Comparison of ENCODE assay signal across 38 cellular contexts in genomic region chr16:67341250-67341649, GRCh38. TPM values are rescaled to one million over a fixed set of nuclear protein-coding genes. Genes with fewer than 3 reads are reported as not detected.
"Had no signal": no experiment of that assay in that cellular context is flagged by ENCODE, and none has a peak within 500 bp of the region (broad histone marks: within the 10 kb centered on the region; RNA-seq: fewer than 3 reads in every experiment).

No MANE protein-coding gene starts in this region.

- FAIRE-seq: astrocyte, bronchial epithelial cell had no signal

- H3K9me3 ChIP-seq: adrenal gland, ascending aorta, body of pancreas, breast epithelium had no signal

- H3K4me3 ChIP-seq: adrenal gland, ascending aorta, body of pancreas, breast epithelium, cardiac muscle cell had no signal

- DNase-seq: activated effector memory CD4-positive, alpha-beta T cell treated with anti-CD3 and anti-CD28 coated beads, Interleukin-2, amount 50 U/mL, for 16 hours; activated effector memory CD4-positive, alpha-beta T cell treated with Interleukin-2 at 50 U/mL for 16 hours; activated gamma-delta T cell; activated gamma-delta T cell treated with Interleukin-2 at 50 U/mL for 16 hours; activated naive CD4-positive, alpha-beta T cell; activated naive CD4-positive, alpha-beta T cell treated with anti-CD3 and anti-CD28 coated beads for 36 hours; activated naive CD4-positive, alpha-beta T cell treated with anti-CD3 and anti-CD28 coated beads, Interleukin-2, amount 10 ng/mL, durations not matched to agents 7 days and 5 days; activated naive CD4-positive, alpha-beta T cell treated with anti-CD3 and anti-CD28 coated beads, Interleukin-2, amount 50 U/mL, for 16 hours; activated naive CD4-positive, alpha-beta T cell treated with Interleukin-2 at 50 U/mL for 16 hours; activated naive CD8-positive, alpha-beta T cell treated with anti-CD3 and anti-CD28 coated beads for 36 hours; activated naive CD8-positive, alpha-beta T cell treated with anti-CD3 and anti-CD28 coated beads, Interleukin-2, amount 10 ng/mL, durations not matched to agents 7 days and 5 days; activated naive CD8-positive, alpha-beta T cell treated with anti-CD3 and anti-CD28 coated beads, Interleukin-2, amount 50 U/mL, for 24 hours; activated T-cell treated with anti-CD3 and anti-CD28 coated beads, Interleukin-2, amount 50 U/mL, for 1 hour; activated T-cell treated with anti-CD3 and anti-CD28 coated beads, Interleukin-2, amount 50 U/mL, for 24 hours; activated T-cell treated with anti-CD3 and anti-CD28 coated beads, Interleukin-2, amount 50 U/mL, for 4 hours; activated T-cell treated with anti-CD3 and anti-CD28 coated beads, Interleukin-2, amount 50 U/mL, for 48 hours; activated T-cell treated with anti-CD3 and anti-CD28 coated beads, Interleukin-2, amount 50 U/mL, for 72 hours; adrenal gland; amniotic stem cell; amygdala; anterior cingulate cortex; aorta; body of pancreas; brain microvascular endothelial cell; caudate nucleus; central memory CD4-positive, alpha-beta T cell; cerebellar nuclear complex had no signal

- H3K27ac ChIP-seq: adrenal gland, ascending aorta, body of pancreas, brain microvascular endothelial cell, breast epithelium, cardiac muscle cell had no signal

- H3K27me3 ChIP-seq: adrenal gland, ascending aorta, body of pancreas, brain microvascular endothelial cell, breast epithelium, cardiac muscle cell had no signal

- H3K36me3 ChIP-seq: adrenal gland, ascending aorta, brain microvascular endothelial cell, breast epithelium, cardiac muscle cell had no signal

- H3K4me1 ChIP-seq: adrenal gland, ascending aorta, body of pancreas, breast epithelium had no signal

- ATAC-seq: activated naive CD4-positive, alpha-beta T cell treated with anti-CD3 and anti-CD28 coated beads, Interleukin-2, amount 50 U/mL, for 72 hours; activated naive CD8-positive, alpha-beta T cell treated with anti-CD3 and anti-CD28 coated beads, Interleukin-2, amount 50 U/mL, for 24 hours; activated T-cell treated with anti-CD3 and anti-CD28 coated beads, Interleukin-2, amount 50 U/mL, for 4 hours; activated T-cell treated with anti-CD3 and anti-CD28 coated beads, Interleukin-2, amount 50 U/mL, for 72 hours; activated T-helper 17 cell treated with anti-CD3 and anti-CD28 coated beads, Interleukin-2, amount 50 U/mL, for 72 hours; body of pancreas had no signal

RNA-seq across cellular contexts. Expression of gene LRRC36, which starts 14.6 kb away (rescaled TPM):
- total RNA-seq: activated T-cell treated with anti-CD3 and anti-CD28 coated beads, Interleukin-2, amount 50 U/mL, for 4 hours; ascending aorta; astrocyte; bronchial epithelial cell; cardiac septum had no signal
- polyA plus RNA-seq: aorta, cardiac muscle cell had no signal

RNA-seq across cellular contexts. Expression of gene KCTD19, which starts 14.7 kb away (rescaled TPM):
- total RNA-seq: ascending aorta, astrocyte, bronchial epithelial cell, cardiac septum, chondrocyte had no signal
- polyA plus RNA-seq: aorta, cardiac muscle cell had no signal

RNA-seq across cellular contexts. Expression of gene TPPP3, which starts 52.0 kb away (rescaled TPM):
- total RNA-seq: activated naive CD4-positive, alpha-beta T cell treated with anti-CD3 and anti-CD28 coated beads for 36 hours; activated naive CD4-positive, alpha-beta T cell treated with anti-CD3 and anti-CD28 coated beads, Interleukin-2, amount 50 U/mL, for 72 hours; activated naive CD8-positive, alpha-beta T cell treated with anti-CD3 and anti-CD28 coated beads for 36 hours; activated naive CD8-positive, alpha-beta T cell treated with anti-CD3 and anti-CD28 coated beads, Interleukin-2, amount 10 ng/mL, durations not matched to agents 7 days and 5 days; activated T-helper 1 cell treated with anti-CD3 and anti-CD28 coated beads, Interleukin-12 subunit alpha, Interleukin-12 subunit beta, Interleukin-2, Interleukin-4 antibody, amounts not matched to agents 30 ng/mL and 10 ng/mL and 1 ng/mL, durations not matched to agents 14 hours and 24 hours and 36 hours; activated T-helper 2 cell treated with anti-CD3 and anti-CD28 coated beads, Interferon-gamma antibody, Interleukin-2, Interleukin-4, amounts not matched to agents 10 μg/mL and 5 μg/mL and 100 μg/mL, durations not matched to agents 14 hours and 24 hours and 36 hours; bronchial epithelial cell had no signal
